14 cellular contexts compared by ENCODE assay signal in genomic region chr9:96858018-96858573, GRCh38. TPM values are rescaled to one million over a fixed set of nuclear protein-coding genes. Genes with fewer than 3 reads are reported as not detected.
DNase-seq lines count a peak whose midpoint lies in the region; ATAC-seq and TF ChIP-seq lines count a peak whose summit lies in the region.
"Had no signal": no experiment of that assay in that cellular context is flagged by ENCODE, and none has a peak within 500 bp of the region (broad histone marks: within the 10 kb centered on the region; RNA-seq: fewer than 3 reads in every experiment).

No MANE protein-coding gene starts in this region.

- H3K36me3 Mint-ChIP-seq in activated naive CD8-positive, alpha-beta T cell treated with anti-CD3 and anti-CD28 coated beads, Interleukin-2, amount 50 U/mL, for 24 hours (ENCODE audit: low read depth), result peaks cover 3% of the 10 kb centered on the region
- H3K36me3 Mint-ChIP-seq in activated naive CD8-positive, alpha-beta T cell treated with anti-CD3 and anti-CD28 coated beads for 36 hours, result peaks cover 2% of the 10 kb centered on the region
- no peaks in the 10 kb centered on the region for H3K36me3 Mint-ChIP-seq in neural progenitor cell

- no peaks in the 10 kb centered on the region for H4K20me1 ChIP-seq in neural progenitor cell (ENCODE audit: low read depth)

- H3K9me3 Mint-ChIP-seq in activated naive CD8-positive, alpha-beta T cell treated with anti-CD3 and anti-CD28 coated beads, Interleukin-2, amount 50 U/mL, for 24 hours, result no peaks in the 10 kb centered on the region
- no peaks in the 10 kb centered on the region for H3K9me3 Mint-ChIP-seq in activated naive CD8-positive, alpha-beta T cell treated with anti-CD3 and anti-CD28 coated beads for 36 hours
- H3K9me3 Mint-ChIP-seq in neural progenitor cell, result no peaks in the 10 kb centered on the region

- no peak for DNase-seq in activated naive CD8-positive, alpha-beta T cell treated with anti-CD3 and anti-CD28 coated beads, Interleukin-2, amount 50 U/mL, for 24 hours
- no peak for DNase-seq in activated naive CD8-positive, alpha-beta T cell treated with anti-CD3 and anti-CD28 coated beads for 36 hours
- DNase-seq in RWPE2 (ENCODE audit: low spot score) (no peak), epithelial cell of esophagus (ENCODE audit: low read depth) (peak; percentile 76), upper lobe of right lung (no peak), coronary artery (ENCODE audit: low spot score) (no peak), neural progenitor cell (ENCODE audit: low spot score) (no peak), right atrium auricular region (ENCODE audit: low spot score) (no peak)
- DNase-seq: ACHN; activated CD8-positive, alpha-beta memory T cell treated with anti-CD3 and anti-CD28 coated beads, Interleukin-2, amount 50 U/mL, for 48 hours; NCI-H1436; stimulated activated CD4-positive, alpha-beta T cell treated with anti-CD3 and anti-CD28 coated beads, Interleukin-2, amount 100 ng/mL, for 24 hours; T1000 had no signal

- no peak overlapping the region for H3K4me3 Mint-ChIP-seq in activated naive CD8-positive, alpha-beta T cell treated with anti-CD3 and anti-CD28 coated beads, Interleukin-2, amount 50 U/mL, for 24 hours
- no peak overlapping the region for H3K4me3 Mint-ChIP-seq in activated naive CD8-positive, alpha-beta T cell treated with anti-CD3 and anti-CD28 coated beads for 36 hours
- no peak overlapping the region for H3K4me3 Mint-ChIP-seq in neural progenitor cell

- peaks cover 28% of the 10 kb centered on the region for H3K4me1 Mint-ChIP-seq in activated naive CD8-positive, alpha-beta T cell treated with anti-CD3 and anti-CD28 coated beads, Interleukin-2, amount 50 U/mL, for 24 hours
- H3K4me1 Mint-ChIP-seq in activated naive CD8-positive, alpha-beta T cell treated with anti-CD3 and anti-CD28 coated beads for 36 hours, result peaks cover 17% of the 10 kb centered on the region
- peaks cover 13% of the 10 kb centered on the region for H3K4me1 Mint-ChIP-seq in neural progenitor cell

- H3K9ac ChIP-seq in neural progenitor cell, result no peak overlapping the region

- H3K79me2 ChIP-seq in neural progenitor cell (ENCODE audit: low read depth), result peaks cover 8% of the 10 kb centered on the region

- H3K27me3 ChIP-seq in RWPE2 (ENCODE audit: insufficient read depth, poor library complexity, severe bottlenecking) (no peaks in the 10 kb centered on the region), upper lobe of right lung (no peaks in the 10 kb centered on the region), neural progenitor cell (peaks cover 5% of the 10 kb centered on the region), right atrium auricular region (no peaks in the 10 kb centered on the region)

- H3K4me3 ChIP-seq in RWPE2 (ENCODE audit: severe bottlenecking) (no peak overlapping the region), epithelial cell of esophagus (ENCODE audit: low read length) (no peak overlapping the region), upper lobe of right lung (no peak overlapping the region), coronary artery (no peak overlapping the region), neural progenitor cell (no peak overlapping the region), right atrium auricular region (no peak overlapping the region)

- H3K27ac ChIP-seq in RWPE2 (ENCODE audit: poor library complexity, severe bottlenecking), result peak overlapping the region; percentile 77
- H3K27ac ChIP-seq in upper lobe of right lung, result no peak overlapping the region
- H3K27ac ChIP-seq in coronary artery, result no peak overlapping the region
- no peak overlapping the region for H3K27ac ChIP-seq in neural progenitor cell
- no peak overlapping the region for H3K27ac ChIP-seq in right atrium auricular region
- H3K27ac ChIP-seq: neutrophil had no signal

- intact Hi-C loops in upper lobe of right lung (cut with DNase I), result loop anchor here (5.0 kb wide), 1 partner anchor 534 kb away; no protein-coding TSS in a partner anchor

- no peak for TF ChIP-seq CTCF in RWPE2 (IDR thresholded peaks at IDR 0.05; ENCODE audit: poor library complexity, severe bottlenecking)
- no peak for TF ChIP-seq CTCF in epithelial cell of esophagus (IDR thresholded peaks at IDR 0.05; ENCODE audit: insufficient read depth, low read depth, low read length, missing control alignments)
- no peak for TF ChIP-seq CTCF in upper lobe of right lung (IDR thresholded peaks at IDR 0.05)
- TF ChIP-seq CTCF in coronary artery (IDR thresholded peaks at IDR 0.05), result no peak
- no peak for TF ChIP-seq CTCF in neural progenitor cell (IDR thresholded peaks at IDR 0.05)
- TF ChIP-seq CTCF in right atrium auricular region (IDR thresholded peaks at IDR 0.05), result no peak

- peaks cover 11% of the 10 kb centered on the region for H3K27me3 Mint-ChIP-seq in activated naive CD8-positive, alpha-beta T cell treated with anti-CD3 and anti-CD28 coated beads, Interleukin-2, amount 50 U/mL, for 24 hours
- peaks cover 19% of the 10 kb centered on the region for H3K27me3 Mint-ChIP-seq in activated naive CD8-positive, alpha-beta T cell treated with anti-CD3 and anti-CD28 coated beads for 36 hours
- no peaks in the 10 kb centered on the region for H3K27me3 Mint-ChIP-seq in neural progenitor cell (ENCODE audit: insufficient read depth, low read depth)

- no peak overlapping the region for H3K27ac Mint-ChIP-seq in activated naive CD8-positive, alpha-beta T cell treated with anti-CD3 and anti-CD28 coated beads, Interleukin-2, amount 50 U/mL, for 24 hours
- no peak overlapping the region for H3K27ac Mint-ChIP-seq in activated naive CD8-positive, alpha-beta T cell treated with anti-CD3 and anti-CD28 coated beads for 36 hours
- H3K27ac Mint-ChIP-seq in neural progenitor cell, result no peak overlapping the region

- H3K36me3 ChIP-seq in RWPE2 (ENCODE audit: low read depth) (no peaks in the 10 kb centered on the region), upper lobe of right lung (no peaks in the 10 kb centered on the region), neural progenitor cell (no peaks in the 10 kb centered on the region), right atrium auricular region (no peaks in the 10 kb centered on the region)

- H2AFZ ChIP-seq in neural progenitor cell (replicated peaks), result no peak overlapping the region

- no peak overlapping the region for H3K4me2 ChIP-seq in neural progenitor cell

- H3K9me3 ChIP-seq in RWPE2 (ENCODE audit: severe bottlenecking) (no peaks in the 10 kb centered on the region), upper lobe of right lung (no peaks in the 10 kb centered on the region), neural progenitor cell (ENCODE audit: low read depth) (no peaks in the 10 kb centered on the region), right atrium auricular region (no peaks in the 10 kb centered on the region)
- H3K9me3 ChIP-seq: neutrophil had no signal

- peaks cover 38% of the 10 kb centered on the region for H3K4me1 ChIP-seq in RWPE2 (ENCODE audit: insufficient read depth, poor library complexity, severe bottlenecking)
- H3K4me1 ChIP-seq in upper lobe of right lung, result peaks cover 6% of the 10 kb centered on the region
- peaks cover 6% of the 10 kb centered on the region for H3K4me1 ChIP-seq in neural progenitor cell
- peaks cover 0 to 9% of the 10 kb centered on the region in 2 donors for H3K4me1 ChIP-seq in right atrium auricular region

- peak; percentile 18 for ATAC-seq in activated naive CD8-positive, alpha-beta T cell treated with anti-CD3 and anti-CD28 coated beads, Interleukin-2, amount 50 U/mL, for 24 hours
- ATAC-seq in RWPE2 (ENCODE audit: low read depth), result peak; percentile 65
- ATAC-seq in upper lobe of right lung, result peak; percentile 6

- peaks cover 14% of the 10 kb centered on the region for H3F3A ChIP-seq in neural progenitor cell (ENCODE audit: low read depth)

RNA-seq across cellular contexts. Expression of gene ZNF782, which starts 3.8 kb away (rescaled TPM):
- 1 to 10 TPM; 2.5 to 4.0 TPM for total RNA-seq in activated naive CD8-positive, alpha-beta T cell treated with anti-CD3 and anti-CD28 coated beads for 36 hours
- total RNA-seq in upper lobe of right lung (4.5 TPM), neural progenitor cell (ENCODE audit: low replicate concordance) (7.1 and 7.8 TPM in 2 replicates), right atrium auricular region (1 to 10 TPM; 4.6 to 5.5 TPM)

Comparison
In these comparisons a context has a peak if more than half of its experiments do, and no peak if none do; other contexts are left out.
1. ATAC-seq: peak in every context shown above with its lines; median percentile 65 in RWPE2; 18 in activated naive CD8-positive, alpha-beta T cell treated with anti-CD3 and anti-CD28 coated beads, Interleukin-2, amount 50 U/mL, for 24 hours; 6 in upper lobe of right lung.